In the genomic region with DNA sequence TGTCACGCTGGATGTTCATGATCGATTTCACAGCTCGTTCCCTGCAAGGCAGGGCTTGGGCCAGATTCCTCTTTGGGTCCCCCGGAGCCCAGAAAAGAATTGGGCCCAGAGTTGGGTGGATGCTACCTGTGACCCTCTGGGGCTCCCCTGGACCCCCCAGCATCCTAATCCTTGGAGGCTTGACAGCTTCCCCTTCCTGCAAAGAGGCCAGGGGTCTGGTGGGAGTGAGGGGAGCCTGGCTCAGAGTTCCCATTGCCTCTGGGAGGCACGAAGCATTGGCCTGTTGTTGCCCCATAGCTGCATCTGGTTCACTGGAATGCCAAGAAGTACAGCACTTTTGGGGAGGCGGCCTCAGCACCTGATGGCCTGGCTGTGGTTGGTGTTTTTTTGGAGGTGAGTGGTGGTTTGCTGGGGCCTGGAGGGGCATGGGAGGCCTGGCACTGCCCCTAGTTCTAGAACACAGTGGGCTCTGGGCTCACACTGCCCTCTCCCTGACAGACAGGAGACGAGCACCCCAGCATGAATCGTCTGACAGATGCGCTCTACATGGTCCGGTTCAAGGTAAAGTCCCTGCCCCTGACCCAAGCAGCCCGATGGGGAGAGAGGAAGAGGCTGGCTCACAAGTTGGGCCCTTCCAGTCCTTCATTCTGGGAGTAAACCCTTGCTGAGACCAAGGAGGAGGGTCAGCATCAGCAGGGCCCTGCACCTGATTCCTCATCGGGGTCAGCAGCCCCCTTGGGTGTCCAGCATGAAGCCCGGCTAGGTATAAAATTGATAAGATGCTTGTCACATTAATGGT, we compare ENCODE assay signal across 1 cellular context.
TF ChIP-seq lines count a peak whose summit lies in the region.

No MANE protein-coding gene starts in this region.

TF ChIP-seq in IMR-90, 13 proteins besides CTCF, POLR2A, EP300 and RAD21 (continued from another document):
- TF ChIP-seq RCOR1 (IDR thresholded peaks at IDR 0.05; ENCODE audit: insufficient replicate concordance, low read length) (no peak), MXI1 (IDR thresholded peaks at IDR 0.05; ENCODE audit: borderline replicate concordance, low read depth, low read length) (no peak), CEBPB (IDR thresholded peaks at IDR 0.05; ENCODE audit: low read depth, low read length) (no peak), BHLHE40 (IDR thresholded peaks at IDR 0.05; ENCODE audit: low read depth, low read length) (no peak), FOS (IDR thresholded peaks at IDR 0.05; ENCODE audit: low read depth, low read length) (no peak)
